ENCODE assay signal across 12 cellular contexts in the genomic region with DNA sequence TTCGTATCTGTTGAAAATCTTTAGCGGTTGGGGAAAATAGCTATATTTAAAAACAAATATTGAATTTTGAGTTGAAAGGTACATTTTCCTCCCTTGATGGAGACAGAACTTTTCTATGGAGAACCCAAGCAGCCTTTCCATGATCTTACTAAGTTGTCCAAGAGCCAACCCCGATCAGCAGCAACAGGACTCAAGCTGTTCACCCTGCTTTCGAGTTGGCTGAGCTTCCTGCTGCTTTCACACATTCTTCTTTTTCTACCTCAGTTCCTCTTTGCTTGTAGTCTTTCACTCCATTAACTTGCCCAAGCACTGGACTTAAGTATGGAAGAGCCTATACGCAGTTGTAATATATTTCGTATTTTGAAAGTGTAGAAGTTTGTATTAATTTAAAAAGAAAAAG. TPM values are rescaled to one million over a fixed set of nuclear protein-coding genes. Genes with fewer than 3 reads are reported as not detected.
DNase-seq lines count a peak whose midpoint lies in the region; ATAC-seq and TF ChIP-seq lines count a peak whose summit lies in the region.
"Had no signal": no experiment of that assay in that cellular context is flagged by ENCODE, and none has a peak within 500 bp of the region (broad histone marks: within the 10 kb centered on the region; RNA-seq: fewer than 3 reads in every experiment).

No MANE protein-coding gene starts in this region.

- H2AFZ ChIP-seq in smooth muscle cell (ENCODE audit: low read depth): no peak overlapping the region

- no peaks in the 10 kb centered on the region for H3K9me3 Mint-ChIP-seq in activated CD4-positive, alpha-beta T cell treated with anti-CD3 and anti-CD28 coated beads for 36 hours (ENCODE audit: low read depth)
- H3K9me3 Mint-ChIP-seq in activated CD4-positive, alpha-beta T cell treated with anti-CD3 and anti-CD28 coated beads, Interleukin-2, amount 10 ng/mL, durations not matched to agents 24 days and 14 days: no peaks in the 10 kb centered on the region
- H3K9me3 Mint-ChIP-seq: HFFc6 had no signal

- peaks cover 8 to 10% of the 10 kb centered on the region in 2 donors for H3K4me1 ChIP-seq in left lung
- H3K4me1 ChIP-seq in smooth muscle cell (ENCODE audit: low read depth): no peaks in the 10 kb centered on the region
- no peaks in the 10 kb centered on the region for H3K4me1 ChIP-seq in effector memory CD4-positive, alpha-beta T cell (ENCODE audit: control insufficient read depth, insufficient read depth, low read length, poor library complexity, severe bottlenecking)
- no peaks in the 10 kb centered on the region for H3K4me1 ChIP-seq in heart right ventricle
- H3K4me1 ChIP-seq: SJSA1 had no signal

- intact Hi-C loops in activated CD4-positive, alpha-beta T cell treated with anti-CD3 and anti-CD28 coated beads for 36 hours (cut with DNase I, micrococcal nuclease): loop anchor here (5.0 kb wide), 2 partner anchors 327 to 902 kb away; no protein-coding TSS in a partner anchor
- intact Hi-C loops in activated CD4-positive, alpha-beta T cell treated with anti-CD3 and anti-CD28 coated beads, Interleukin-2, amount 10 ng/mL, durations not matched to agents 24 days and 14 days (cut with micrococcal nuclease): no loop called here
- intact Hi-C loops in left lung (cut with DNase I): loop anchor here in 1 of 2 donors (10.0 kb wide), 1 partner anchor 269 kb away; no protein-coding TSS in a partner anchor
- intact Hi-C loops in heart right ventricle (cut with DNase I): loop anchor here in 7 of 10 donors (1.0 to 10.0 kb wide), 8 partner anchors 265 to 909 kb away; no protein-coding TSS in a partner anchor

- TF ChIP-seq CTCF in left lung (IDR thresholded peaks at IDR 0.05) (no peak), smooth muscle cell (IDR thresholded peaks at IDR 0.05; ENCODE audit: borderline replicate concordance, insufficient read depth, poor library complexity, severe bottlenecking) (no peak), heart right ventricle (IDR thresholded peaks at IDR 0.05) (no peak)

- H3K27me3 ChIP-seq in left lung (no peaks in the 10 kb centered on the region), smooth muscle cell (ENCODE audit: low read depth) (no peaks in the 10 kb centered on the region), heart right ventricle (no peaks in the 10 kb centered on the region)
- no peaks in the 10 kb centered on the region for H3K27me3 ChIP-seq in effector memory CD4-positive, alpha-beta T cell (replicated peaks; ENCODE audit: control insufficient read depth, insufficient read depth, low read length, poor library complexity, severe bottlenecking)
- H3K27me3 ChIP-seq: SJSA1 had no signal

- no peak overlapping the region for H3K4me2 ChIP-seq in smooth muscle cell

- H3K36me3 Mint-ChIP-seq in activated CD4-positive, alpha-beta T cell treated with anti-CD3 and anti-CD28 coated beads for 36 hours (ENCODE audit: low read depth): peaks cover 20% of the 10 kb centered on the region
- H3K36me3 Mint-ChIP-seq in activated CD4-positive, alpha-beta T cell treated with anti-CD3 and anti-CD28 coated beads, Interleukin-2, amount 10 ng/mL, durations not matched to agents 24 days and 14 days (ENCODE audit: low read depth): peaks cover 28% of the 10 kb centered on the region
- peaks cover 4% of the 10 kb centered on the region for H3K36me3 Mint-ChIP-seq in T-helper 17 cell (ENCODE audit: low read depth)

- H3F3A ChIP-seq in smooth muscle cell (ENCODE audit: low read depth): peaks cover 54% of the 10 kb centered on the region

- H3K27ac ChIP-seq in left lung: peak overlapping the region; percentile 23 to 69
- H3K27ac ChIP-seq in smooth muscle cell (ENCODE audit: low read depth): peak overlapping the region; percentile 35
- H3K27ac ChIP-seq in effector memory CD4-positive, alpha-beta T cell (ENCODE audit: insufficient read depth, low read length, poor library complexity, severe bottlenecking): no peak overlapping the region
- H3K27ac ChIP-seq in heart right ventricle: peak overlapping the region in 1 of 10 donors; percentile 17
- H3K27ac ChIP-seq: C4-2B, RWPE1, SJSA1 had no signal

- H3K4me3 Mint-ChIP-seq in activated CD4-positive, alpha-beta T cell treated with anti-CD3 and anti-CD28 coated beads for 36 hours: no peak overlapping the region
- H3K4me3 Mint-ChIP-seq in activated CD4-positive, alpha-beta T cell treated with anti-CD3 and anti-CD28 coated beads, Interleukin-2, amount 10 ng/mL, durations not matched to agents 24 days and 14 days: no peak overlapping the region
- peak overlapping the region; percentile 43 for H3K4me3 Mint-ChIP-seq in T-helper 17 cell
- H3K4me3 Mint-ChIP-seq: HFFc6 had no signal

- POLR2A ChIA-PET in activated CD4-positive, alpha-beta T cell treated with anti-CD3 and anti-CD28 coated beads for 36 hours (lab: Charles Lee): interaction anchor here (0.7 kb wide), 1 partner anchor 334 kb away, joined by 3 read pairs; no protein-coding TSS in a partner anchor

- no peaks in the 10 kb centered on the region for H3K9me3 ChIP-seq in T-helper 17 cell (ENCODE audit: control insufficient read depth, low read length, poor library complexity, severe bottlenecking)
- H3K9me3 ChIP-seq in left lung: no peaks in the 10 kb centered on the region
- no peaks in the 10 kb centered on the region for H3K9me3 ChIP-seq in smooth muscle cell (replicated peaks; ENCODE audit: low read depth)
- H3K9me3 ChIP-seq in effector memory CD4-positive, alpha-beta T cell (ENCODE audit: control insufficient read depth, low read length): no peaks in the 10 kb centered on the region
- H3K9me3 ChIP-seq in heart right ventricle: no peaks in the 10 kb centered on the region
- H3K9me3 ChIP-seq: SJSA1 had no signal

- H3K27ac Mint-ChIP-seq in activated CD4-positive, alpha-beta T cell treated with anti-CD3 and anti-CD28 coated beads for 36 hours: peak overlapping the region; percentile 14
- no peak overlapping the region for H3K27ac Mint-ChIP-seq in activated CD4-positive, alpha-beta T cell treated with anti-CD3 and anti-CD28 coated beads, Interleukin-2, amount 10 ng/mL, durations not matched to agents 24 days and 14 days
- H3K27ac Mint-ChIP-seq in T-helper 17 cell: peak overlapping the region; percentile 39

- CTCF ChIA-PET in activated CD4-positive, alpha-beta T cell treated with anti-CD3 and anti-CD28 coated beads for 36 hours (lab: Charles Lee): interaction anchor here (0.5 to 6.8 kb wide), 19 partner anchors 9 to 332 kb away, joined by 3 to 97 read pairs (median 5); no protein-coding TSS in a partner anchor

- no peak overlapping the region for H3K4me3 ChIP-seq in left lung
- no peak overlapping the region for H3K4me3 ChIP-seq in smooth muscle cell
- H3K4me3 ChIP-seq in effector memory CD4-positive, alpha-beta T cell (ENCODE audit: insufficient read depth, low read depth, low read length, poor library complexity, severe bottlenecking): no peak overlapping the region
- H3K4me3 ChIP-seq in heart right ventricle: no peak overlapping the region
- H3K4me3 ChIP-seq: SJSA1 had no signal

- H3K36me3 ChIP-seq in left lung (peaks cover 0 to 32% of the 10 kb centered on the region in 2 donors), smooth muscle cell (ENCODE audit: low read depth) (peaks cover 11% of the 10 kb centered on the region), heart right ventricle (peaks cover 0 to 54% (median 17%) of the 10 kb centered on the region in 9 donors)
- peaks cover 8% of the 10 kb centered on the region for H3K36me3 ChIP-seq in effector memory CD4-positive, alpha-beta T cell (ENCODE audit: control insufficient read depth, insufficient read depth, low read length)

- H3K4me1 Mint-ChIP-seq in activated CD4-positive, alpha-beta T cell treated with anti-CD3 and anti-CD28 coated beads for 36 hours: peaks cover 13% of the 10 kb centered on the region
- peaks cover 1% of the 10 kb centered on the region for H3K4me1 Mint-ChIP-seq in activated CD4-positive, alpha-beta T cell treated with anti-CD3 and anti-CD28 coated beads, Interleukin-2, amount 10 ng/mL, durations not matched to agents 24 days and 14 days
- peaks cover 2% of the 10 kb centered on the region for H3K4me1 Mint-ChIP-seq in T-helper 17 cell

- no peak for ATAC-seq in activated CD4-positive, alpha-beta T cell treated with anti-CD3 and anti-CD28 coated beads for 36 hours
- no peak for ATAC-seq in T-helper 17 cell
- ATAC-seq in left lung: no peak
- no peak for ATAC-seq in heart right ventricle
- ATAC-seq in GM21723 (IDR thresholded peaks at IDR 0.05; ENCODE audit: unreplicated experiment): no peak

- H3K9ac ChIP-seq in smooth muscle cell (ENCODE audit: low read depth): no peak overlapping the region

- H4K20me1 ChIP-seq in smooth muscle cell (ENCODE audit: low read depth): peaks cover 23% of the 10 kb centered on the region

- DNase-seq in activated CD4-positive, alpha-beta T cell treated with anti-CD3 and anti-CD28 coated beads for 36 hours: no peak
- no peak for DNase-seq in activated CD4-positive, alpha-beta T cell treated with anti-CD3 and anti-CD28 coated beads, Interleukin-2, amount 10 ng/mL, durations not matched to agents 24 days and 14 days
- no peak for DNase-seq in T-helper 17 cell
- no peak for DNase-seq in left lung
- no peak for DNase-seq in smooth muscle cell (lab: John Stamatoyannopoulos, UW; ENCODE audit: unreplicated experiment)
- no peak for DNase-seq in effector memory CD4-positive, alpha-beta T cell
- DNase-seq in heart right ventricle: no peak

- WGBS in smooth muscle cell (ENCODE audit: low lambda C conversion rate): 96% methylated on average over 6 of the region's 6 CpGs
- WGBS in heart right ventricle, 2 donors: 90 to 92% methylated on average over 6 of the region's 6 CpGs

- peaks cover 7% of the 10 kb centered on the region for H3K79me2 ChIP-seq in smooth muscle cell (ENCODE audit: low read depth)

- no peaks in the 10 kb centered on the region for H3K27me3 Mint-ChIP-seq in activated CD4-positive, alpha-beta T cell treated with anti-CD3 and anti-CD28 coated beads for 36 hours
- H3K27me3 Mint-ChIP-seq in activated CD4-positive, alpha-beta T cell treated with anti-CD3 and anti-CD28 coated beads, Interleukin-2, amount 10 ng/mL, durations not matched to agents 24 days and 14 days: no peaks in the 10 kb centered on the region
- H3K27me3 Mint-ChIP-seq in T-helper 17 cell: no peaks in the 10 kb centered on the region

RNA-seq across cellular contexts. Expression of gene IL6ST, which starts 59.4 kb away (rescaled TPM):
- 10 to 100 TPM; 57.1 to 64.4 TPM for total RNA-seq in activated CD4-positive, alpha-beta T cell treated with anti-CD3 and anti-CD28 coated beads for 36 hours
- 65.1 and 68.2 TPM in 2 replicates for total RNA-seq in activated CD4-positive, alpha-beta T cell treated with anti-CD3 and anti-CD28 coated beads, Interleukin-2, amount 10 ng/mL, durations not matched to agents 24 days and 14 days
- 100 to 1,000 TPM; 159 TPM for total RNA-seq in T-helper 17 cell
- total RNA-seq in left lung: 100 to 1,000 TPM; 309 to 464 TPM
- 1,401 and 1,456 TPM in 2 replicates for total RNA-seq in smooth muscle cell
- polyA plus RNA-seq in smooth muscle cell: 555 and 672 TPM in 2 replicates
- 100 to 1,000 TPM in 9 of 10 donors, 10 to 100 TPM in 1; 99.9 to 190 (median 140) TPM for total RNA-seq in heart right ventricle
- polyA plus RNA-seq in heart right ventricle: 10 to 100 TPM; 23.7 to 43.6 TPM
